ENCODE assay signal across 15 cellular contexts in the genomic region with DNA sequence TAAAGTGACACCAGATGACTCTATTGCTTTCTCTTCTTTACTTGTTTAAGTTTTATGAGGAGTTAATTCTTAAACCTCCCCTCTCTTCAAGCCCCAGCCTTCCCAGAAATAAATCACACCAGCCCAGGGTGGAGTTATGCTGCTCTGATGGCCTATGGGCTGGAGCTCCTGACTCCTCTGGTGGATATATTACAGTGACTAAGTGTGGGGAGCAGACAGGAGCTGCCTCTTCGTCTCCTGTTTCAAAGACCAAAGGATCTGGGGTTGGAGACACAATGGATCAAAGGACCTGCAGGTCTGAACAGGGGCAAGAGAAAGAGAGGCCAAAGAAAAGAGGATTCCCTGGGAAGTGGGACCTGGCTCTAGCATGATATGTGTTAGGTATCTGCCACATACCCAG.
DNase-seq lines count a peak whose midpoint lies in the region; TF ChIP-seq lines count a peak whose summit lies in the region.
"Had no signal": no experiment of that assay in that cellular context is flagged by ENCODE, and none has a peak within 500 bp of the region (broad histone marks: within the 10 kb centered on the region; RNA-seq: fewer than 3 reads in every experiment).

No MANE protein-coding gene starts in this region.

- WGBS in smooth muscle cell (ENCODE audit: low lambda C conversion rate), result 14% methylated on average over 1 of the region's 1 CpG

- H3K9me3 ChIP-seq in smooth muscle cell (replicated peaks; ENCODE audit: low read depth), result no peaks in the 10 kb centered on the region

- H3K27ac ChIP-seq in smooth muscle cell (ENCODE audit: low read depth), result peak overlapping the region; percentile 66
- H3K27ac ChIP-seq: C4-2B, GM23248 had no signal

- H3K9ac ChIP-seq in smooth muscle cell (ENCODE audit: low read depth), result no peak overlapping the region
- H3K9ac ChIP-seq: GM23248 had no signal

- TF ChIP-seq CTCF in smooth muscle cell (IDR thresholded peaks at IDR 0.05; ENCODE audit: borderline replicate concordance, insufficient read depth, poor library complexity, severe bottlenecking) (no peak), GM10266 (IDR thresholded peaks at IDR 0.05; ENCODE audit: control insufficient read depth, insufficient read depth, low read depth, missing control alignments) (no peak)

- DNase-seq in Daoy (ENCODE audit: low read depth) (peak; percentile 29), M059J (ENCODE audit: low read depth) (peak; percentile 81), islet precursor cell (peak; percentile 86), smooth muscle cell (lab: John Stamatoyannopoulos, UW; ENCODE audit: unreplicated experiment) (no peak), activated gamma-delta T cell (lab: John Stamatoyannopoulos, UW) (no peak), GM10266 (ENCODE audit: extremely low spot score) (no peak), NCI-H748 treated with DMSO at 0.1 percent for 48 hours (lab: John Stamatoyannopoulos, UW) (no peak)
- DNase-seq: GM23248, HFFc6, KBM-7, NCI-H1048, NCI-H1436 treated with DMSO at 0.1 percent for 48 hours, NCI-H2029 treated with DMSO at 0.1 percent for 48 hours, NCI-H2171 treated with DMSO at 0.1 percent for 48 hours had no signal

- peaks cover 4% of the 10 kb centered on the region for H3K4me1 ChIP-seq in smooth muscle cell (ENCODE audit: low read depth)

- H3K79me2 ChIP-seq in smooth muscle cell (ENCODE audit: low read depth), result no peaks in the 10 kb centered on the region

- no peaks in the 10 kb centered on the region for H3K36me3 ChIP-seq in smooth muscle cell (ENCODE audit: low read depth)

- no peaks in the 10 kb centered on the region for H3K27me3 ChIP-seq in smooth muscle cell (ENCODE audit: low read depth)

- no peaks in the 10 kb centered on the region for H3F3A ChIP-seq in smooth muscle cell (ENCODE audit: low read depth)

- H3K4me2 ChIP-seq in smooth muscle cell, result no peak overlapping the region

- H3K4me3 ChIP-seq in smooth muscle cell, result no peak overlapping the region
- H3K4me3 ChIP-seq: GM23248 had no signal

- no peaks in the 10 kb centered on the region for H4K20me1 ChIP-seq in smooth muscle cell (ENCODE audit: low read depth)

- no peak overlapping the region for H2AFZ ChIP-seq in smooth muscle cell (ENCODE audit: low read depth)
- H2AFZ ChIP-seq: GM23248 had no signal

Comparison
In these comparisons a context has a peak if more than half of its experiments do, and no peak if none do; other contexts are left out.
1. DNase-seq: peak in Daoy (single experiment), M059J (single experiment) and islet precursor cell (single experiment); none in smooth muscle cell (single experiment), activated gamma-delta T cell (single experiment), GM10266 (single experiment) and NCI-H748 treated with DMSO at 0.1 percent for 48 hours (single experiment).